In genomic region chr15:78418239-78418638, GRCh38 we compare ENCODE assay signal across 24 cellular contexts. TPM values are rescaled to one million over a fixed set of nuclear protein-coding genes. Genes with fewer than 3 reads are reported as not detected.
DNase-seq lines count a peak whose midpoint lies in the region; ATAC-seq and TF ChIP-seq lines count a peak whose summit lies in the region.
"Had no signal": no experiment of that assay in that cellular context is flagged by ENCODE, and none has a peak within 500 bp of the region (broad histone marks: within the 10 kb centered on the region; RNA-seq: fewer than 3 reads in every experiment).

No MANE protein-coding gene starts in this region.

- TF ChIP-seq POLR2A in gastroesophageal sphincter (IDR thresholded peaks at IDR 0.05): no peak

- H3K4ac ChIP-seq in neuronal stem cell (ENCODE audit: low read length): no peak overlapping the region

- peak overlapping the region; percentile 34 for H2BK15ac ChIP-seq in neuronal stem cell (ENCODE audit: low read length)

- H2AFZ ChIP-seq in SK-N-SH (ENCODE audit: low read depth): no peak overlapping the region
- no peak overlapping the region for H2AFZ ChIP-seq in neuronal stem cell (ENCODE audit: low read length)

- no peaks in the 10 kb centered on the region for H3K79me1 ChIP-seq in neuronal stem cell (ENCODE audit: low read depth, low read length)

- H3K4me3 ChIP-seq in SK-N-SH (ENCODE audit: low read depth in 2 of 2, low read length in 1 of 2) (no peak overlapping the region), choroid plexus epithelial cell (ENCODE audit: low read depth, low read length) (no peak overlapping the region), neuronal stem cell (ENCODE audit: low read length in 2 of 2) (no peak overlapping the region), aorta (ENCODE audit: low read length in 2 of 2) (no peak overlapping the region), gastroesophageal sphincter (no peak overlapping the region)
- H3K4me3 ChIP-seq: adrenal gland, breast epithelium, GM12878, left lung, thoracic aorta had no signal

- ATAC-seq in SK-N-SH treated with all-trans-retinoic acid at 6 μM for 48 hours (no peak), aorta (ENCODE audit: low FRiP score) (no peak), gastroesophageal sphincter (no peak), left ventricle myocardium superior (no peak)
- ATAC-seq: GM12878; left lung; stimulated activated naive CD8-positive, alpha-beta T cell treated with anti-CD3 and anti-CD28 coated beads, Interleukin-15, amount 100 ng/mL, for 72 hours had no signal

- H3K9me2 ChIP-seq in SK-N-SH: no peaks in the 10 kb centered on the region

- intact Hi-C loops in aorta (cut with DNase I): no loop called here
- intact Hi-C loops in left ventricle myocardium superior (cut with micrococcal nuclease): no loop called here

- TF ChIP-seq EP300 in SK-N-SH (IDR thresholded peaks at IDR 0.05; ENCODE audit: borderline replicate concordance in 1 of 2, low read depth in 1 of 2, low read length in 1 of 2) (no peak), gastroesophageal sphincter (IDR thresholded peaks at IDR 0.05) (no peak)

- no peak overlapping the region for H4K8ac ChIP-seq in neuronal stem cell (ENCODE audit: low read depth, low read length)

- H3K27ac ChIP-seq in SK-N-SH (ENCODE audit: low read depth in 2 of 2, low read length in 1 of 2) (no peak overlapping the region), neuronal stem cell (replicated peaks; ENCODE audit: low read length) (no peak overlapping the region), aorta (ENCODE audit: low read depth in 1 of 2, low read length in 2 of 2) (no peak overlapping the region), gastroesophageal sphincter (no peak overlapping the region)
- H3K27ac ChIP-seq: adrenal gland, breast epithelium, left lung, thoracic aorta had no signal

- H3K36me3 ChIP-seq in SK-N-SH (replicated peaks in 1 of 2; ENCODE audit: control insufficient read depth in 1 of 2, insufficient read depth in 2 of 2, low read length in 1 of 2) (no peaks in the 10 kb centered on the region), neuronal stem cell (replicated peaks in 1 of 2; ENCODE audit: control insufficient read depth in 2 of 2, insufficient read depth in 2 of 2, low read length in 2 of 2) (no peaks in the 10 kb centered on the region), aorta (ENCODE audit: control insufficient read depth in 1 of 2, insufficient read depth in 2 of 2, low read length in 1 of 2) (no peaks in the 10 kb centered on the region), gastroesophageal sphincter (no peaks in the 10 kb centered on the region)
- H3K36me3 ChIP-seq: adrenal gland, breast epithelium, left lung, thoracic aorta had no signal

- 52% methylated on average over 3 of the region's 3 CpGs for WGBS in SK-N-SH (ENCODE audit: low lambda C conversion rate)
- WGBS in neuronal stem cell (ENCODE audit: extremely low coverage in 2 of 2, insufficient read length in 2 of 2, insufficient replicate concordance in 1 of 2), 2 donors: no CpG with 5 or more reads among the region's 3 CpGs
- WGBS in aorta, 2 donors: 60 to 71% methylated on average over 3 of the region's 3 CpGs
- WGBS in gastroesophageal sphincter (ENCODE audit: low coverage in 1 of 2), 2 donors: 59 to 84% methylated on average over 2 to 3 of the region's 3 CpGs

- no peaks in the 10 kb centered on the region for H4K20me1 ChIP-seq in SK-N-SH (ENCODE audit: insufficient read depth)

- DNase-seq in SK-N-SH: no peak
- peak; percentile 40 for DNase-seq in RKO (ENCODE audit: low spot score)
- DNase-seq in choroid plexus epithelial cell (ENCODE audit: low read depth): peak; percentile 62
- DNase-seq in neuronal stem cell (ENCODE audit: low spot score): no peak
- no peak for DNase-seq in aorta
- DNase-seq in left ventricle myocardium superior: no peak
- DNase-seq: activated CD4-positive, alpha-beta memory T cell treated with anti-CD3 and anti-CD28 coated beads for 36 hours; activated CD4-positive, CD25-positive, alpha-beta regulatory T cell treated with anti-CD3 and anti-CD28 coated beads, Interleukin-2, amount 50 U/mL, for 72 hours; activated naive CD4-positive, alpha-beta T cell treated with anti-CD3 and anti-CD28 coated beads for 36 hours; adrenal gland; effector CD4-positive, alpha-beta T cell; immature natural killer cell; Kasumi-1; left lung; MV-4-11; NCI-H1436; NCI-H446 treated with DMSO at 0.1 percent for 48 hours; stimulated activated CD4-positive, alpha-beta T cell treated with anti-CD3 and anti-CD28 coated beads, Interleukin-1b, Interleukin-23, amount 100 ng/mL, for 48 hours; stimulated activated naive CD8-positive, alpha-beta T cell treated with anti-CD3 and anti-CD28 coated beads, Interleukin-15, amount 100 ng/mL, for 72 hours had no signal

- H3K27me3 ChIP-seq in SK-N-SH (ENCODE audit: insufficient read depth): no peaks in the 10 kb centered on the region
- no peaks in the 10 kb centered on the region for H3K27me3 ChIP-seq in neuronal stem cell (ENCODE audit: control insufficient read depth in 3 of 3, insufficient read depth in 3 of 3, low read depth in 1 of 3, low read length in 3 of 3)
- H3K27me3 ChIP-seq in aorta (ENCODE audit: control insufficient read depth in 1 of 2, insufficient read depth in 2 of 2, low read length in 1 of 2): no peaks in the 10 kb centered on the region
- peaks cover 1% of the 10 kb centered on the region for H3K27me3 ChIP-seq in gastroesophageal sphincter
- H3K27me3 ChIP-seq: breast epithelium, left lung had no signal

- POLR2A ChIA-PET in SK-N-SH (lab: Yijun Ruan, JAX): interaction anchor here (0.6 kb wide), 1 partner anchor 260 kb away, joined by 3 read pairs; no protein-coding TSS in a partner anchor

- H3K9ac ChIP-seq in SK-N-SH (no peak overlapping the region), neuronal stem cell (ENCODE audit: low read depth, low read length, poor library complexity) (no peak overlapping the region)

- peaks cover 0 to 19% of the 10 kb centered on the region in 2 experiments; a peak in 1 of 4 replicates for H3K4me1 ChIP-seq in SK-N-SH (ENCODE audit: control insufficient read depth in 1 of 2, insufficient read depth in 2 of 2, low read depth in 1 of 2, low read length in 1 of 2)
- peaks cover 0 to 8% of the 10 kb centered on the region in 2 donors for H3K4me1 ChIP-seq in neuronal stem cell (ENCODE audit: control insufficient read depth in 2 of 2, insufficient read depth in 1 of 2, low read depth in 1 of 2, low read length in 2 of 2)
- H3K4me1 ChIP-seq in aorta (ENCODE audit: control insufficient read depth in 1 of 2, insufficient read depth in 2 of 2, low read length in 2 of 2): no peaks in the 10 kb centered on the region
- no peaks in the 10 kb centered on the region for H3K4me1 ChIP-seq in gastroesophageal sphincter
- H3K4me1 ChIP-seq: adrenal gland, breast epithelium, left lung had no signal

- H3K14ac ChIP-seq in neuronal stem cell (ENCODE audit: low read length): no peak overlapping the region

- no peak overlapping the region for H3K18ac ChIP-seq in neuronal stem cell (ENCODE audit: low read length)

- CTCF ChIA-PET in SK-N-SH (lab: Yijun Ruan, JAX): interaction anchor here (0.6 to 33.6 kb wide), 7 partner anchors 9 to 333 kb away, joined by 3 to 772 read pairs (median 4); partner anchors contain the start of gene SKIC8

- no peak overlapping the region for H4K91ac ChIP-seq in neuronal stem cell (ENCODE audit: low read depth, low read length, poor library complexity)

- H3K23ac ChIP-seq in neuronal stem cell (ENCODE audit: low read depth, low read length, poor library complexity): no peak overlapping the region

- H2BK5ac ChIP-seq in neuronal stem cell (ENCODE audit: low read length): no peak overlapping the region

- TF ChIP-seq RAD21 in SK-N-SH (IDR thresholded peaks at IDR 0.05; ENCODE audit: low read length): no peak

- H3K79me2 ChIP-seq in SK-N-SH (ENCODE audit: insufficient read depth): no peaks in the 10 kb centered on the region

- H3K9me3 ChIP-seq in SK-N-SH (no peaks in the 10 kb centered on the region), neuronal stem cell (replicated peaks in 1 of 2; ENCODE audit: control insufficient read depth in 2 of 2, insufficient read depth in 1 of 2, low read depth in 1 of 2, low read length in 2 of 2) (peaks cover 0 to 11% of the 10 kb centered on the region in 2 donors), aorta (ENCODE audit: control insufficient read depth, low read length) (no peaks in the 10 kb centered on the region), gastroesophageal sphincter (no peaks in the 10 kb centered on the region)
- H3K9me3 ChIP-seq: adrenal gland, breast epithelium, left lung, thoracic aorta had no signal

- no peak overlapping the region for H2AK5ac ChIP-seq in neuronal stem cell (ENCODE audit: low read depth, low read length)

- no peak overlapping the region for H3K4me2 ChIP-seq in SK-N-SH
- H3K4me2 ChIP-seq in neuronal stem cell (ENCODE audit: insufficient read depth, low read length, poor library complexity, severe bottlenecking): no peak overlapping the region

- no peak overlapping the region for H2BK12ac ChIP-seq in neuronal stem cell (ENCODE audit: low read length)

- TF ChIP-seq CTCF in SK-N-SH (IDR thresholded peaks at IDR 0.05): no peak
- no peak for TF ChIP-seq CTCF in choroid plexus epithelial cell (conservative IDR thresholded peaks at IDR 0.05; ENCODE audit: low read depth, low read length)
- TF ChIP-seq CTCF in gastroesophageal sphincter (IDR thresholded peaks at IDR 0.05): no peak

- no peak overlapping the region for H2BK120ac ChIP-seq in neuronal stem cell (ENCODE audit: low read depth, low read length)

- no peaks in the 10 kb centered on the region for H3F3A ChIP-seq in SK-N-SH (replicated peaks; ENCODE audit: insufficient read depth)

TF ChIP-seq in SK-N-SH, 30 proteins besides CTCF, POLR2A, EP300 and RAD21:
- TF ChIP-seq FOSL2 (IDR thresholded peaks at IDR 0.05; ENCODE audit: borderline replicate concordance, low read depth) (peak; percentile 36; the same call in 1 of the 2 replicates), TAF1 (IDR thresholded peaks at IDR 0.05; ENCODE audit: borderline replicate concordance, low read depth, low read length) (no peak), CHD2 (IDR thresholded peaks at IDR 0.05; ENCODE audit: low read length, partially characterized antibody) (no peak), RXRA (IDR thresholded peaks at IDR 0.05; ENCODE audit: borderline replicate concordance, low read depth) (no peak)
TF ChIP-seq in SK-N-SH: peak in this region for 1.

TF ChIP-seq in SK-N-SH treated with all-trans-retinoic acid at 6 μM for 48 hours, 23 proteins besides CTCF, POLR2A, EP300 and RAD21 (continues in another document):
- no peak for TF ChIP-seq ZFP3 (CRISPR knock-in tag; IDR thresholded peaks at IDR 0.05)

RNA-seq across cellular contexts. Expression of gene IREB2, which starts 19.8 kb away (rescaled TPM):
- polyA plus RNA-seq in SK-N-SH (2012; rRNA removed): 9.5 and 13.7 TPM in 2 replicates
- polyA plus RNA-seq in SK-N-SH (2012; cell fraction: cytosol; rRNA removed): 13.2 and 14.9 TPM in 2 replicates
- polyA plus RNA-seq in SK-N-SH (2012; cell fraction: nucleus; rRNA removed): 10.7 and 19.9 TPM in 2 replicates
- polyA plus RNA-seq in neuronal stem cell (2013, experiment 1 of 2): 32.6 TPM
- polyA plus RNA-seq in neuronal stem cell (2013, experiment 2 of 2): 34.8 TPM
- 10 to 100 TPM; 33.9 to 49.4 TPM for total RNA-seq in aorta
- 10 to 100 TPM in 1 of 2 donors, 1 to 10 TPM in 1; 7.9 to 10.1 TPM for polyA plus RNA-seq in aorta
- 10 to 100 TPM; 16.9 to 33.5 (median 25.9) TPM for total RNA-seq in gastroesophageal sphincter
- total RNA-seq in left ventricle myocardium superior: 25.2 TPM

Comparison
In these comparisons a context has a peak if more than half of its experiments do, and no peak if none do; other contexts are left out.
1. DNase-seq: peak in RKO (single experiment) and choroid plexus epithelial cell (single experiment); none in SK-N-SH (single experiment), neuronal stem cell (single experiment), aorta (0 of 2) and left ventricle myocardium superior (single experiment).